ENCODE assay signal across 9 cellular contexts in the genomic region with DNA sequence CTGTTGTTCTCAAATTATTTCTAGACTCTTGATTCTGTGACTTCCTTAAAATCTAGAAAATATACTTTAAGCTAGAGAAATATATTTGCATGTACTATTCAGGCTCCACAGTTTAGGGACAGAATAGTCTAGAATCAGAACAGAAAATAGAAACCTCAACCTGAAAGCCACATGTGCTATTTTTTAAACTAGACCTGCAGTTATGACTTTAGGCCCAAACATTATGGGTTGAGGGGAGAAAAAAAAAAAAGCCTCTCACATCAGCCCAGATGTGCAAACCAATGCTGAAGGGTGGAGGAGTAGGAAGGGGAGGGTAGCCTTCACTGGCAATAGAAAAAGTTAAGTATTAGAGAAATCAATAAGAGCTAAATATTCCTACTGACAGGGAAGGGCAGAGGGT. TPM values are rescaled to one million over a fixed set of nuclear protein-coding genes. Genes with fewer than 3 reads are reported as not detected.
DNase-seq lines count a peak whose midpoint lies in the region; ATAC-seq and TF ChIP-seq lines count a peak whose summit lies in the region.
"Had no signal": no experiment of that assay in that cellular context is flagged by ENCODE, and none has a peak within 500 bp of the region (broad histone marks: within the 10 kb centered on the region; RNA-seq: fewer than 3 reads in every experiment).

No MANE protein-coding gene starts in this region.

- peaks cover 15% of the 10 kb centered on the region for H3K36me3 Mint-ChIP-seq in osteocyte (ENCODE audit: unreplicated experiment)
- H3K36me3 Mint-ChIP-seq in WTC11, result no peaks in the 10 kb centered on the region

- CTCF ChIA-PET in WTC11 (lab: Charles Lee), result no interaction called here

- POLR2A ChIA-PET in WTC11 (lab: Charles Lee), result no interaction called here

- H3K27ac Mint-ChIP-seq in osteocyte (ENCODE audit: unreplicated experiment) (no peak overlapping the region), WTC11 (no peak overlapping the region)
- H3K27ac Mint-ChIP-seq: CD8-positive, alpha-beta T cell had no signal

- no peak for TF ChIP-seq POLR2A in GM18505 (IDR thresholded peaks at IDR 0.05; ENCODE audit: borderline replicate concordance, extremely low read depth, insufficient read depth, insufficient read length)

- H3K9me3 Mint-ChIP-seq in osteocyte (ENCODE audit: unreplicated experiment) (no peaks in the 10 kb centered on the region), WTC11 (peaks cover 3% of the 10 kb centered on the region)
- H3K9me3 Mint-ChIP-seq: CD8-positive, alpha-beta T cell had no signal

- peak; percentile 46 for ATAC-seq in GM18505 (IDR thresholded peaks at IDR 0.05; ENCODE audit: unreplicated experiment)
- peak; percentile 33 for ATAC-seq in GM19463 (IDR thresholded peaks at IDR 0.05; ENCODE audit: unreplicated experiment)
- peak; percentile 43 for ATAC-seq in HG02973 (IDR thresholded peaks at IDR 0.05; ENCODE audit: unreplicated experiment)
- no peak for ATAC-seq in WTC11
- ATAC-seq: CD8-positive, alpha-beta T cell had no signal

- no peak for TF ChIP-seq CTCF in osteocyte (IDR thresholded peaks at IDR 0.05)
- TF ChIP-seq CTCF in WTC11 (IDR thresholded peaks at IDR 0.05), result no peak

- no peak overlapping the region for H3K4me3 Mint-ChIP-seq in osteocyte (ENCODE audit: unreplicated experiment)
- H3K4me3 Mint-ChIP-seq in WTC11, result no peak overlapping the region
- H3K4me3 Mint-ChIP-seq: CD8-positive, alpha-beta T cell had no signal

- peak; percentile 57 for DNase-seq in RPMI8226
- no peak for DNase-seq in osteocyte (ENCODE audit: extremely low spot score, unreplicated experiment)
- DNase-seq in activated effector memory CD4-positive, alpha-beta T cell treated with anti-CD3 and anti-CD28 coated beads, Interleukin-2, amount 50 U/mL, for 16 hours, result no peak
- no peak for DNase-seq in WTC11 (ENCODE audit: low spot score)
- no peak for DNase-seq in KG1 (lab: John Stamatoyannopoulos, UW)
- DNase-seq: CD8-positive, alpha-beta T cell had no signal

- peaks cover 36% of the 10 kb centered on the region for H3K4me1 Mint-ChIP-seq in osteocyte (ENCODE audit: unreplicated experiment)
- peaks cover 15% of the 10 kb centered on the region for H3K4me1 Mint-ChIP-seq in WTC11

- H3K27me3 Mint-ChIP-seq in osteocyte (ENCODE audit: unreplicated experiment) (no peaks in the 10 kb centered on the region), WTC11 (ENCODE audit: low read depth) (no peaks in the 10 kb centered on the region)

TF ChIP-seq in WTC11, 78 proteins besides CTCF, POLR2A, EP300 and RAD21:
- TF ChIP-seq TP53 (CRISPR knock-in tag; IDR thresholded peaks at IDR 0.05) (no peak), ZNF423 (CRISPR knock-in tag; IDR thresholded peaks at IDR 0.05) (no peak), SOX15 (CRISPR knock-in tag; IDR thresholded peaks at IDR 0.05) (no peak), ELF4 (CRISPR knock-in tag; IDR thresholded peaks at IDR 0.05; ENCODE audit: low read depth) (no peak), TEAD4 (CRISPR knock-in tag; IDR thresholded peaks at IDR 0.05) (no peak)
- TF ChIP-seq, protein P1, sequence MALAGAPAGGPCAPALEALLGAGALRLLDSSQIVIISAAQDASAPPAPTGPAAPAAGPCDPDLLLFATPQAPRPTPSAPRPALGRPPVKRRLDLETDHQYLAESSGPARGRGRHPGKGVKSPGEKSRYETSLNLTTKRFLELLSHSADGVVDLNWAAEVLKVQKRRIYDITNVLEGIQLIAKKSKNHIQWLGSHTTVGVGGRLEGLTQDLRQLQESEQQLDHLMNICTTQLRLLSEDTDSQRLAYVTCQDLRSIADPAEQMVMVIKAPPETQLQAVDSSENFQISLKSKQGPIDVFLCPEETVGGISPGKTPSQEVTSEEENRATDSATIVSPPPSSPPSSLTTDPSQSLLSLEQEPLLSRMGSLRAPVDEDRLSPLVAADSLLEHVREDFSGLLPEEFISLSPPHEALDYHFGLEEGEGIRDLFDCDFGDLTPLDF (CRISPR knock-in tag; IDR thresholded peaks at IDR 0.05), result no peak

RNA-seq across cellular contexts. Expression of a gene that starts 35.7 kb away (rescaled TPM):
- total RNA-seq in osteocyte (50.7 and 50.8 TPM in 2 replicates), WTC11 (2021) (20.5 to 24.4 TPM (median 23.9 TPM) in 3 replicates)
